Comparison of ENCODE assay signal across 19 cellular contexts in the genomic region with DNA sequence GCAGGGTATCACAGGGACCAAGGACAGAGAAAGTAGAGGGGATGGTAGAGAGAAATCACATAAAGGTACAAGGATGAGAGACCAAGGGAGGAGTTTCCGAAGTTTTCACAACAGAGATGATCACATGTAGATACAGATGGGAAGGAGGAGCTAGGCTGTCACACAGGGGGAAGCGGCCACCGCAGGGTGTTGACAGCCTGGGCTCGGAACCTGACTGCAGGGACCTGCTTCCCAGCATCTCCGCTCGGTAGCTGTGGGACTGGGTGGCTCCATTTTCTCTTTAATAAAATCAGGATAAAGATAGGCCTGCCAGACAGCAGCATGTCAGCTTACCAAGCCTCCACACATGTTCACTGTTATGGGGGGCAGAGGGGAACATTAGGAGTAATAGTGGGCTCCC. TPM values are rescaled to one million over a fixed set of nuclear protein-coding genes. Genes with fewer than 3 reads are reported as not detected.
DNase-seq lines count a peak whose midpoint lies in the region; ATAC-seq and TF ChIP-seq lines count a peak whose summit lies in the region.
"Had no signal": no experiment of that assay in that cellular context is flagged by ENCODE, and none has a peak within 500 bp of the region (broad histone marks: within the 10 kb centered on the region; RNA-seq: fewer than 3 reads in every experiment).

No MANE protein-coding gene starts in this region.

- TF ChIP-seq POLR2A in esophagus squamous epithelium (IDR thresholded peaks at IDR 0.05): no peak
- TF ChIP-seq POLR2A in transverse colon (IDR thresholded peaks at IDR 0.05): no peak

- H3K27ac Mint-ChIP-seq in brain: peak overlapping the region in 4 of 5 experiments; percentile 29 to 99 (median 72)
- H3K27ac Mint-ChIP-seq: CD4-positive, alpha-beta memory T cell; HFFc6 had no signal

- intact Hi-C loops in sciatic nerve (cut with DNase I): no loop called here
- intact Hi-C loops in esophagus squamous epithelium (cut with DNase I): no loop called here
- intact Hi-C loops in transverse colon (cut with DNase I; ENCODE audit: low total_unique reads): no loop called here

- H3K9me3 ChIP-seq in esophagus squamous epithelium (no peaks in the 10 kb centered on the region), transverse colon (no peaks in the 10 kb centered on the region)
- H3K9me3 ChIP-seq: A549 had no signal

- no peaks in the 10 kb centered on the region for H3K36me3 Mint-ChIP-seq in brain
- H3K36me3 Mint-ChIP-seq: CD14-positive monocyte; CD4-positive, alpha-beta memory T cell had no signal

- H3K27me3 ChIP-seq in esophagus squamous epithelium: peaks cover 0 to 48% (median 0%) of the 10 kb centered on the region in 4 donors
- H3K27me3 ChIP-seq in transverse colon: no peaks in the 10 kb centered on the region

- no peaks in the 10 kb centered on the region for H3K4me1 ChIP-seq in esophagus squamous epithelium
- H3K4me1 ChIP-seq in transverse colon: no peaks in the 10 kb centered on the region
- H3K4me1 ChIP-seq: A549 had no signal

- H3K4me3 ChIP-seq in esophagus squamous epithelium: no peak overlapping the region
- H3K4me3 ChIP-seq in transverse colon: no peak overlapping the region
- H3K4me3 ChIP-seq: A549 had no signal

- H3K4me1 Mint-ChIP-seq in brain: peaks cover 37% of the 10 kb centered on the region
- H3K4me1 Mint-ChIP-seq: CD14-positive monocyte; CD4-positive, alpha-beta memory T cell had no signal

- no peak overlapping the region for H3K4me3 Mint-ChIP-seq in brain
- H3K4me3 Mint-ChIP-seq: CD14-positive monocyte; CD4-positive, alpha-beta memory T cell; HFFc6 had no signal

- WGBS in esophagus squamous epithelium, 2 donors: 73 to 81% methylated on average over 6 of the region's 6 CpGs
- 84 to 87% methylated on average over 2 to 6 of the region's 6 CpGs for WGBS in transverse colon (ENCODE audit: low coverage in 1 of 2), 2 donors

- H3K27ac ChIP-seq in esophagus squamous epithelium (no peak overlapping the region), transverse colon (no peak overlapping the region)
- H3K27ac ChIP-seq: 22Rv1, A549 had no signal

- no peak for TF ChIP-seq CTCF in brain (conservative IDR thresholded peaks at IDR 0.05)
- no peak for TF ChIP-seq CTCF in esophagus squamous epithelium (IDR thresholded peaks at IDR 0.05)
- TF ChIP-seq CTCF in transverse colon (IDR thresholded peaks at IDR 0.05): no peak

- no peaks in the 10 kb centered on the region for H3K27me3 Mint-ChIP-seq in brain

- DNase-seq in NCI-H82 (lab: John Stamatoyannopoulos, UW) (peak; percentile 42), NCI-H82 treated with DMSO at 0.1 percent for 48 hours (lab: John Stamatoyannopoulos, UW; ENCODE audit: unreplicated experiment) (no peak), mesenteric fat pad (ENCODE audit: low spot score) (peak; percentile 18), sciatic nerve (ENCODE audit: low spot score) (peak; percentile 25), esophagus squamous epithelium (lab: John Stamatoyannopoulos, UW) (no peak), transverse colon (no peak), LoVo (ENCODE audit: low spot score) (no peak)
- DNase-seq: AML-193; CD4-positive, alpha-beta memory T cell; DMS79 treated with DMSO at 0.1 percent for 48 hours; GF-D8; GOT3; H7; HFFc6 had no signal

- H3K36me3 ChIP-seq in esophagus squamous epithelium: no peaks in the 10 kb centered on the region
- no peaks in the 10 kb centered on the region for H3K36me3 ChIP-seq in transverse colon

- ATAC-seq in sciatic nerve: no peak
- ATAC-seq: A549, HCT116 had no signal

- no peaks in the 10 kb centered on the region for H3K9me3 Mint-ChIP-seq in brain
- H3K9me3 Mint-ChIP-seq: CD14-positive monocyte, HFFc6 had no signal

- in situ Hi-C loops in transverse colon (cut with MboI; ENCODE audit: low pct_ligation_motif_present in 1 of 4, low pct_unique_long_range_greater_than_20kb in 1 of 4, low sequenced_read_pairs in 3 of 4): no loop called here

- TF ChIP-seq EP300 in transverse colon (IDR thresholded peaks at IDR 0.05; ENCODE audit: low read depth): no peak

RNA-seq across cellular contexts. Expression of a gene that starts 32.3 kb away (rescaled TPM):
- polyA plus RNA-seq in brain (ENCODE audit: insufficient read depth, low read depth, low replicate concordance): 48.1 TPM
- total RNA-seq in mesenteric fat pad (0.35 TPM), sciatic nerve (0.85 TPM), esophagus squamous epithelium (10 to 100 TPM in 1 of 4 donors, 1 to 10 TPM in 3; 3.4 to 15.1 (median 7.5) TPM), transverse colon (1 to 10 TPM in 3 of 4 donors, not detected in 1; 2.0 to 5.7 (median 2.1) TPM)

RNA-seq across cellular contexts. Expression of a gene that starts 40.3 kb away (rescaled TPM):
- polyA plus RNA-seq in brain (ENCODE audit: insufficient read depth, low read depth, low replicate concordance): 5.6 TPM
- total RNA-seq in mesenteric fat pad (not detected), sciatic nerve (1.6 TPM), esophagus squamous epithelium (under 1 TPM in 3 of 4 donors, not detected in 1; 0.19 to 0.49 (median 0.31) TPM), transverse colon (10 to 100 TPM; 54.5 to 94.3 (median 77.6) TPM)
- total RNA-seq: HFFc6 had no signal
- polyA plus RNA-seq: CD14-positive monocyte; CD4-positive, alpha-beta memory T cell had no signal

Comparison
In these comparisons a context has a peak if more than half of its experiments do, and no peak if none do; other contexts are left out.
1. DNase-seq: peak in NCI-H82 (single experiment), mesenteric fat pad (single experiment) and sciatic nerve (single experiment); none in NCI-H82 treated with DMSO at 0.1 percent for 48 hours (single experiment), esophagus squamous epithelium (single experiment), transverse colon (single experiment) and LoVo (single experiment).
2. RNA of a gene that starts 40.3 kb away (total RNA-seq): 54.5 to 94.3 TPM in transverse colon; 1.6 TPM in sciatic nerve (single experiment), 0.19 to 0.49 TPM in esophagus squamous epithelium and not detected in mesenteric fat pad (single experiment); every median in the first group is over 10 times any median in the second.